ENCODE assay signal across 23 cellular contexts in genomic region chr4:34732579-34732978, GRCh38.
"Had no signal": no experiment of that assay in that cellular context is flagged by ENCODE, and none has a peak within 500 bp of the region (broad histone marks: within the 10 kb centered on the region; RNA-seq: fewer than 3 reads in every experiment).

No MANE protein-coding gene starts in this region.

- H2AFZ ChIP-seq: neural progenitor cell had no signal

- FAIRE-seq: small intestine, urothelium cell line had no signal

- H3K4me2 ChIP-seq: neural progenitor cell had no signal

- H3K4me1 ChIP-seq: foreskin keratinocyte, left lung, prostate gland had no signal

- ATAC-seq: activated T-cell treated with anti-CD3 and anti-CD28 coated beads, Interleukin-2, amount 50 U/mL, for 4 hours; foreskin keratinocyte; left lung; naive thymus-derived CD8-positive, alpha-beta T cell; stimulated activated naive CD8-positive, alpha-beta T cell treated with anti-CD3 and anti-CD28 coated beads, Interleukin-15, amount 100 ng/mL, for 72 hours had no signal

- H3K36me3 ChIP-seq: left lung, neural progenitor cell, prostate gland, right atrium auricular region, tibial nerve had no signal

- DNase-seq: activated CD4-positive, alpha-beta T cell treated with anti-CD3 and anti-CD28 coated beads for 4 hours; activated CD4-positive, alpha-beta T cell treated with anti-CD3 and anti-CD28 coated beads, Interleukin-2, amount 50 U/mL, for 48 hours; activated CD4-positive, CD25-positive, alpha-beta regulatory T cell; activated CD8-positive, alpha-beta memory T cell treated with anti-CD3 and anti-CD28 coated beads, Interleukin-2, amount 50 U/mL, for 48 hours; activated naive CD4-positive, alpha-beta T cell treated with anti-CD3 and anti-CD28 coated beads for 36 hours; activated naive CD8-positive, alpha-beta T cell treated with anti-CD3 and anti-CD28 coated beads, Interleukin-2, amount 10 ng/mL, durations not matched to agents 7 days and 5 days; activated T-cell treated with anti-CD3 and anti-CD28 coated beads, Interleukin-2, amount 50 U/mL, for 4 hours; amygdala; dermis blood vessel endothelial cell; effector CD8-positive, alpha-beta T cell; foreskin keratinocyte; kidney glomerular epithelial cell; left lung; naive thymus-derived CD8-positive, alpha-beta T cell; stimulated activated CD4-positive, alpha-beta T cell treated with anti-CD3 and anti-CD28 coated beads, Interleukin-2, amount 100 ng/mL, for 24 hours; stimulated activated naive CD8-positive, alpha-beta T cell treated with anti-CD3 and anti-CD28 coated beads, Interleukin-15, amount 100 ng/mL, for 72 hours; T-helper 9 cell had no signal

- H3K27ac ChIP-seq: foreskin keratinocyte, left lung, neural progenitor cell, prostate gland, right atrium auricular region, tibial nerve had no signal

- H3K9ac ChIP-seq: neural progenitor cell had no signal

- H3K4me3 ChIP-seq: left lung, neural progenitor cell, prostate gland, right atrium auricular region, tibial nerve had no signal

- H3K27me3 ChIP-seq: foreskin keratinocyte, left lung, neural progenitor cell, right atrium auricular region, tibial nerve had no signal

- H3K9me3 ChIP-seq: left lung, prostate gland, right atrium auricular region, tibial nerve had no signal
